In genomic region chr15:69394556-69395282, GRCh38 we compare ENCODE assay signal across 8 cellular contexts. TPM values are rescaled to one million over a fixed set of nuclear protein-coding genes. Genes with fewer than 3 reads are reported as not detected.
DNase-seq lines count a peak whose midpoint lies in the region; ATAC-seq and TF ChIP-seq lines count a peak whose summit lies in the region.

No MANE protein-coding gene starts in this region.

- intact Hi-C loops in esophagus muscularis mucosa (cut with DNase I) = loop anchor here (1.0 to 10.0 kb wide), 3 partner anchors 130 to 334 kb away; partner anchors contain the start of gene GLCE

- in situ Hi-C loops in G401 (cut with HindIII; ENCODE audit: low sequenced_read_pairs) = no loop called here

- peaks cover 7 to 10% (median 10%) of the 10 kb centered on the region in 4 donors for H3K4me1 ChIP-seq in esophagus muscularis mucosa

- ATAC-seq in HG02973 (IDR thresholded peaks at IDR 0.05; ENCODE audit: unreplicated experiment) (peak; percentile 81), GM18909 (IDR thresholded peaks at IDR 0.05; ENCODE audit: poor library complexity, unreplicated experiment) (no peak)
- peak; percentile 92 to 99 for ATAC-seq in naive thymus-derived CD8-positive, alpha-beta T cell

- no peak overlapping the region for H3K27ac ChIP-seq in esophagus muscularis mucosa (replicated peaks in 1 of 4)

- WGBS in esophagus muscularis mucosa = 26% methylated on average over 25 of the region's 36 CpGs

- TF ChIP-seq EP300 in esophagus muscularis mucosa (IDR thresholded peaks at IDR 0.05) = no peak

- DNase-seq in G401 (ENCODE audit: low spot score) = peak; percentile 85
- DNase-seq in OCI-M2 (lab: John Stamatoyannopoulos, UW; ENCODE audit: unreplicated experiment) = peak; percentile 17
- DNase-seq in activated T-cell treated with anti-CD3 and anti-CD28 coated beads for 4 hours = peak; percentile 87
- peak; percentile 94 for DNase-seq in esophagus muscularis mucosa (ENCODE audit: extremely low spot score)
- DNase-seq in naive thymus-derived CD8-positive, alpha-beta T cell = peak; percentile 55 to 87 (median 76)
- peak; percentile 62 to 66 for DNase-seq in stimulated activated CD8-positive, alpha-beta memory T cell treated with anti-CD3 and anti-CD28 coated beads, Interleukin-7, amount 100 ng/mL, for 4 hours (ENCODE audit: low read depth in 2 of 2)

- no peaks in the 10 kb centered on the region for H3K36me3 Mint-ChIP-seq in naive thymus-derived CD8-positive, alpha-beta T cell

- peaks cover 0 to 3% (median 0%) of the 10 kb centered on the region in 5 donors for H3K27me3 Mint-ChIP-seq in naive thymus-derived CD8-positive, alpha-beta T cell

- peak overlapping the region in 2 of 10 donors; percentile 7 to 33 for H3K27ac Mint-ChIP-seq in naive thymus-derived CD8-positive, alpha-beta T cell

- H3K4me1 Mint-ChIP-seq in naive thymus-derived CD8-positive, alpha-beta T cell = peaks cover 1 to 18% (median 9%) of the 10 kb centered on the region in 4 donors

- no peak overlapping the region for H3K4me3 Mint-ChIP-seq in naive thymus-derived CD8-positive, alpha-beta T cell

- H3K4me3 ChIP-seq in esophagus muscularis mucosa = peak overlapping the region in 3 of 4 donors; percentile 7 to 38 (median 19)

- no peaks in the 10 kb centered on the region for H3K36me3 ChIP-seq in esophagus muscularis mucosa

- no peaks in the 10 kb centered on the region for H3K9me3 ChIP-seq in esophagus muscularis mucosa

- no peaks in the 10 kb centered on the region for H3K9me3 Mint-ChIP-seq in naive thymus-derived CD8-positive, alpha-beta T cell

- no peak for TF ChIP-seq POLR2A in esophagus muscularis mucosa (IDR thresholded peaks at IDR 0.05; ENCODE audit: low read depth)

- POLR2A ChIA-PET in naive thymus-derived CD8-positive, alpha-beta T cell (lab: Charles Lee) = interaction anchor here (0.9 kb wide), 1 partner anchor 58 kb away, joined by 4 read pairs; the partner anchor contains the start of gene RPLP1

- peaks cover 0 to 10% (median 0%) of the 10 kb centered on the region in 4 donors for H3K27me3 ChIP-seq in esophagus muscularis mucosa

- TF ChIP-seq CTCF in esophagus muscularis mucosa (IDR thresholded peaks at IDR 0.05) = peak; percentile 90 to 98 (median 97)

RNA-seq across cellular contexts. Expression of gene KIF23, which starts 19.4 kb away (rescaled TPM):
- 24.3 and 46.1 TPM in 2 replicates for total RNA-seq in G401 (2014; rRNA removed; shearing (Covaris generic))
- 1 to 10 TPM; 1.7 to 7.1 (median 4.9) TPM for total RNA-seq in esophagus muscularis mucosa
- total RNA-seq in naive thymus-derived CD8-positive, alpha-beta T cell = not detected
- polyA plus RNA-seq in naive thymus-derived CD8-positive, alpha-beta T cell = not detected

RNA-seq across cellular contexts. Expression of gene RPLP1, which starts 57.9 kb away (rescaled TPM):
- total RNA-seq in G401 (2014; rRNA removed; shearing (Covaris generic)) = 49.4 and 51.5 TPM in 2 replicates
- total RNA-seq in esophagus muscularis mucosa = 100 to 1,000 TPM; 460 to 623 (median 514) TPM
- total RNA-seq in naive thymus-derived CD8-positive, alpha-beta T cell = 1,000 to 10,000 TPM; 2,812 to 2,815 TPM
- 1,000 to 10,000 TPM; 2,364 to 3,349 (median 3,055) TPM for polyA plus RNA-seq in naive thymus-derived CD8-positive, alpha-beta T cell

Comparison
In these comparisons a context has a peak if more than half of its experiments do, and no peak if none do; other contexts are left out.
1. DNase-seq: peak in every context shown above with its lines; median percentile 94 in esophagus muscularis mucosa; 87 in activated T-cell treated with anti-CD3 and anti-CD28 coated beads for 4 hours; 85 in G401; 76 in naive thymus-derived CD8-positive, alpha-beta T cell; 64 in stimulated activated CD8-positive, alpha-beta memory T cell treated with anti-CD3 and anti-CD28 coated beads, Interleukin-7, amount 100 ng/mL, for 4 hours; 17 in OCI-M2.